28 cellular contexts compared by ENCODE assay signal in genomic region chr1:247281001-247281574, GRCh38. TPM values are rescaled to one million over a fixed set of nuclear protein-coding genes. Genes with fewer than 3 reads are reported as not detected.
DNase-seq lines count a peak whose midpoint lies in the region; ATAC-seq lines count a peak whose summit lies in the region.
"Had no signal": no experiment of that assay in that cellular context is flagged by ENCODE, and none has a peak within 500 bp of the region (broad histone marks: within the 10 kb centered on the region; RNA-seq: fewer than 3 reads in every experiment).

No MANE protein-coding gene starts in this region.

- no peaks in the 10 kb centered on the region for H3K27me3 Mint-ChIP-seq in activated CD4-positive, alpha-beta T cell treated with anti-CD3 and anti-CD28 coated beads for 36 hours

- 75% methylated on average over 5 of the region's 5 CpGs for WGBS in HUES64

- no peaks in the 10 kb centered on the region for H3K36me3 ChIP-seq in HUES64 (ENCODE audit: insufficient read depth, low read length)
- H3K36me3 ChIP-seq: adrenal gland, uterus had no signal

- H3K36me3 Mint-ChIP-seq in activated CD4-positive, alpha-beta T cell treated with anti-CD3 and anti-CD28 coated beads for 36 hours (ENCODE audit: low read depth) = no peaks in the 10 kb centered on the region
- H3K36me3 Mint-ChIP-seq: stimulated activated effector memory CD8-positive, alpha-beta T cell treated with anti-CD3 and anti-CD28 coated beads, Interleukin-12 subunit alpha, Interleukin-12 subunit beta, amount 100 ng/mL, for 72 hours had no signal

- no peak overlapping the region for H3K4me3 Mint-ChIP-seq in activated CD4-positive, alpha-beta T cell treated with anti-CD3 and anti-CD28 coated beads for 36 hours
- H3K4me3 Mint-ChIP-seq: naive thymus-derived CD8-positive, alpha-beta T cell; stimulated activated effector memory CD8-positive, alpha-beta T cell treated with anti-CD3 and anti-CD28 coated beads, Interleukin-12 subunit alpha, Interleukin-12 subunit beta, amount 100 ng/mL, for 72 hours had no signal

- H3K4me3 ChIP-seq in HUES64 (ENCODE audit: low read length) = no peak overlapping the region
- H3K4me3 ChIP-seq: adrenal gland, dorsolateral prefrontal cortex, uterus had no signal

- no peak for ATAC-seq in activated CD4-positive, alpha-beta T cell treated with anti-CD3 and anti-CD28 coated beads for 36 hours
- ATAC-seq in HG03442 (IDR thresholded peaks at IDR 0.05; ENCODE audit: unreplicated experiment) = no peak
- ATAC-seq: naive thymus-derived CD8-positive, alpha-beta T cell; stimulated activated effector memory CD8-positive, alpha-beta T cell treated with anti-CD3 and anti-CD28 coated beads, Interleukin-12 subunit alpha, Interleukin-12 subunit beta, amount 100 ng/mL, for 72 hours had no signal

- H3K4me1 ChIP-seq in HUES64 (ENCODE audit: insufficient read depth, low read length) = peaks cover 11% of the 10 kb centered on the region
- H3K4me1 ChIP-seq: adrenal gland, uterus had no signal

- intact Hi-C loops in activated CD4-positive, alpha-beta T cell treated with anti-CD3 and anti-CD28 coated beads for 36 hours (cut with DNase I, micrococcal nuclease) = no loop called here

- no peak overlapping the region for H3K27ac Mint-ChIP-seq in activated CD4-positive, alpha-beta T cell treated with anti-CD3 and anti-CD28 coated beads for 36 hours
- H3K27ac Mint-ChIP-seq: stimulated activated effector memory CD8-positive, alpha-beta T cell treated with anti-CD3 and anti-CD28 coated beads, Interleukin-12 subunit alpha, Interleukin-12 subunit beta, amount 100 ng/mL, for 72 hours had no signal

- no peaks in the 10 kb centered on the region for H3K27me3 ChIP-seq in HUES64 (ENCODE audit: insufficient read depth, low read length)
- H3K27me3 ChIP-seq: adrenal gland, dorsolateral prefrontal cortex, uterus had no signal

- H3K9me3 Mint-ChIP-seq in activated CD4-positive, alpha-beta T cell treated with anti-CD3 and anti-CD28 coated beads for 36 hours (ENCODE audit: low read depth) = peaks cover 4% of the 10 kb centered on the region

- H3K9me3 ChIP-seq in HUES64 (ENCODE audit: insufficient read depth, low read depth, low read length) = no peaks in the 10 kb centered on the region
- H3K9me3 ChIP-seq: adrenal gland, uterus had no signal

- no peaks in the 10 kb centered on the region for H3K4me1 Mint-ChIP-seq in activated CD4-positive, alpha-beta T cell treated with anti-CD3 and anti-CD28 coated beads for 36 hours
- H3K4me1 Mint-ChIP-seq: stimulated activated effector memory CD8-positive, alpha-beta T cell treated with anti-CD3 and anti-CD28 coated beads, Interleukin-12 subunit alpha, Interleukin-12 subunit beta, amount 100 ng/mL, for 72 hours had no signal

- DNase-seq in Daoy (ENCODE audit: low read depth) = peak; percentile 41
- peak; percentile 39 for DNase-seq in astrocyte of the hippocampus (ENCODE audit: low read depth, low spot score)
- DNase-seq in mesenteric fat pad (ENCODE audit: low spot score) = peak; percentile 33
- no peak for DNase-seq in activated CD4-positive, alpha-beta T cell treated with anti-CD3 and anti-CD28 coated beads for 36 hours
- DNase-seq in NCI-H2227 (lab: John Stamatoyannopoulos, UW; ENCODE audit: unreplicated experiment) = no peak
- no peak for DNase-seq in activated CD4-positive, alpha-beta T cell treated with anti-CD3 and anti-CD28 coated beads for 1 hour
- DNase-seq: activated gamma-delta T cell; adrenal gland; dorsolateral prefrontal cortex; GDM1; GOT3; hypothalamus; naive thymus-derived CD8-positive, alpha-beta T cell; NCI-H1417; NCI-H2107; NCI-H510A treated with DMSO at 0.1 percent for 48 hours; SW 1271; uterus had no signal

- POLR2A ChIA-PET in activated CD4-positive, alpha-beta T cell treated with anti-CD3 and anti-CD28 coated beads for 36 hours (lab: Charles Lee) = no interaction called here

- no peak overlapping the region for H3K9ac ChIP-seq in HUES64 (ENCODE audit: low read depth, low read length)

- CTCF ChIA-PET in activated CD4-positive, alpha-beta T cell treated with anti-CD3 and anti-CD28 coated beads for 36 hours (lab: Charles Lee) = no interaction called here

- H3K27ac ChIP-seq in HUES64 (ENCODE audit: low read depth, low read length) = 0 out of 2 replicates have a peak overlapping the region, but pooled peaks have one; percentile 35
- H3K27ac ChIP-seq: adrenal gland, dorsolateral prefrontal cortex, RWPE1, uterus had no signal

RNA-seq across cellular contexts. Expression of gene VN1R5, which starts 25.2 kb away (rescaled TPM):
- not detected in 2 replicates for total RNA-seq in Daoy (2014; rRNA removed; shearing (Covaris generic))
- polyA plus RNA-seq in HUES64 (2013, experiment 1 of 2) = not detected
- not detected for polyA plus RNA-seq in HUES64 (2013, experiment 2 of 2)
- total RNA-seq in mesenteric fat pad = not detected
- not detected for total RNA-seq in activated CD4-positive, alpha-beta T cell treated with anti-CD3 and anti-CD28 coated beads for 36 hours
- total RNA-seq: adrenal gland; cardiac septum; dorsolateral prefrontal cortex; epithelial cell of proximal tubule; frontal cortex; kidney epithelial cell; MCF 10A; naive thymus-derived CD8-positive, alpha-beta T cell; temporal lobe; uterus had no signal
- polyA plus RNA-seq: adrenal gland; naive thymus-derived CD8-positive, alpha-beta T cell had no signal

RNA-seq across cellular contexts. Expression of gene ZNF496, which starts 50.6 kb away (rescaled TPM):
- total RNA-seq in Daoy (2014; rRNA removed; shearing (Covaris generic)) = 22.1 and 36.4 TPM in 2 replicates
- 28.7 TPM for polyA plus RNA-seq in HUES64 (2013, experiment 1 of 2)
- polyA plus RNA-seq in HUES64 (2013, experiment 2 of 2) = 32.9 TPM
- 14.4 TPM for total RNA-seq in mesenteric fat pad
- total RNA-seq in activated CD4-positive, alpha-beta T cell treated with anti-CD3 and anti-CD28 coated beads for 36 hours = 1 to 10 TPM; 9.3 to 9.5 TPM

Comparison
In these comparisons a context has a peak if more than half of its experiments do, and no peak if none do; other contexts are left out.
1. DNase-seq: peak in Daoy (single experiment), astrocyte of the hippocampus (single experiment) and mesenteric fat pad (single experiment); none in activated CD4-positive, alpha-beta T cell treated with anti-CD3 and anti-CD28 coated beads for 36 hours (single experiment), NCI-H2227 (single experiment) and activated CD4-positive, alpha-beta T cell treated with anti-CD3 and anti-CD28 coated beads for 1 hour (single experiment).